In the genomic region with DNA sequence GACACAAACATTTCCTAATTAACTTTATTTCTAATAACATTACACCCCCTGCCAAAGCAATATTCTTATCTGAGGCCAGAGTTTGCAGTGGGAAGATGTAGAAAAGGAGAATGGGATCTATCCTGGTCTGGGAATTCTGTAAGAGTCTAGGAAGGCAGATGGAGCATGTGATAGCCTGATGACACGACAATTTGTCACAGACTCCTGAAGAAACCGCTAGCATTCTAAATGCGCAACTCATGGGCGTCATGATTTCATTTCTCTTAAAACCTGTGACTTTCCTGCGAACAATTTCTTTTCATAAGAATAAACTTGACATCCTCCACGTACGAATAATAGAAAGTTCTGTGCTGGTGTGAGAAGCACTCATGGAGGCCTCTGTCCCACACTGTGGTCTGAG, we compare ENCODE assay signal across 2 cellular contexts.
TF ChIP-seq lines count a peak whose summit lies in the region.

No MANE protein-coding gene starts in this region.

TF ChIP-seq in IMR-90, 13 proteins besides CTCF, POLR2A, EP300 and RAD21 (continued from another document):
- TF ChIP-seq CHD1 (IDR thresholded peaks at IDR 0.05; ENCODE audit: low read depth, low read length) (no peak), MAZ (IDR thresholded peaks at IDR 0.05; ENCODE audit: borderline replicate concordance, low read depth, low read length) (no peak), SMC3 (IDR thresholded peaks at IDR 0.05; ENCODE audit: low read depth, low read length) (no peak), RFX5 (IDR thresholded peaks at IDR 0.05; ENCODE audit: low read depth, low read length) (no peak), MAFK (IDR thresholded peaks at IDR 0.05; ENCODE audit: low read depth, low read length) (no peak), FOS (IDR thresholded peaks at IDR 0.05; ENCODE audit: low read depth, low read length) (no peak), MXI1 (IDR thresholded peaks at IDR 0.05; ENCODE audit: borderline replicate concordance, low read depth, low read length) (no peak)
- TF ChIP-seq, protein P1, sequence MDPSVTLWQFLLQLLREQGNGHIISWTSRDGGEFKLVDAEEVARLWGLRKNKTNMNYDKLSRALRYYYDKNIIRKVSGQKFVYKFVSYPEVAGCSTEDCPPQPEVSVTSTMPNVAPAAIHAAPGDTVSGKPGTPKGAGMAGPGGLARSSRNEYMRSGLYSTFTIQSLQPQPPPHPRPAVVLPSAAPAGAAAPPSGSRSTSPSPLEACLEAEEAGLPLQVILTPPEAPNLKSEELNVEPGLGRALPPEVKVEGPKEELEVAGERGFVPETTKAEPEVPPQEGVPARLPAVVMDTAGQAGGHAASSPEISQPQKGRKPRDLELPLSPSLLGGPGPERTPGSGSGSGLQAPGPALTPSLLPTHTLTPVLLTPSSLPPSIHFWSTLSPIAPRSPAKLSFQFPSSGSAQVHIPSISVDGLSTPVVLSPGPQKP (IDR thresholded peaks at IDR 0.05; ENCODE audit: borderline replicate concordance, low read depth, low read length) = no peak
- TF ChIP-seq, protein P2, sequence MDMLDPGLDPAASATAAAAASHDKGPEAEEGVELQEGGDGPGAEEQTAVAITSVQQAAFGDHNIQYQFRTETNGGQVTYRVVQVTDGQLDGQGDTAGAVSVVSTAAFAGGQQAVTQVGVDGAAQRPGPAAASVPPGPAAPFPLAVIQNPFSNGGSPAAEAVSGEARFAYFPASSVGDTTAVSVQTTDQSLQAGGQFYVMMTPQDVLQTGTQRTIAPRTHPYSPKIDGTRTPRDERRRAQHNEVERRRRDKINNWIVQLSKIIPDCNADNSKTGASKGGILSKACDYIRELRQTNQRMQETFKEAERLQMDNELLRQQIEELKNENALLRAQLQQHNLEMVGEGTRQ (IDR thresholded peaks at IDR 0.05; ENCODE audit: low read depth, low read length) = no peak

TF ChIP-seq in neural cell, 6 proteins besides CTCF, POLR2A, EP300 and RAD21 (continued from another document):
- TF ChIP-seq, protein P3, sequence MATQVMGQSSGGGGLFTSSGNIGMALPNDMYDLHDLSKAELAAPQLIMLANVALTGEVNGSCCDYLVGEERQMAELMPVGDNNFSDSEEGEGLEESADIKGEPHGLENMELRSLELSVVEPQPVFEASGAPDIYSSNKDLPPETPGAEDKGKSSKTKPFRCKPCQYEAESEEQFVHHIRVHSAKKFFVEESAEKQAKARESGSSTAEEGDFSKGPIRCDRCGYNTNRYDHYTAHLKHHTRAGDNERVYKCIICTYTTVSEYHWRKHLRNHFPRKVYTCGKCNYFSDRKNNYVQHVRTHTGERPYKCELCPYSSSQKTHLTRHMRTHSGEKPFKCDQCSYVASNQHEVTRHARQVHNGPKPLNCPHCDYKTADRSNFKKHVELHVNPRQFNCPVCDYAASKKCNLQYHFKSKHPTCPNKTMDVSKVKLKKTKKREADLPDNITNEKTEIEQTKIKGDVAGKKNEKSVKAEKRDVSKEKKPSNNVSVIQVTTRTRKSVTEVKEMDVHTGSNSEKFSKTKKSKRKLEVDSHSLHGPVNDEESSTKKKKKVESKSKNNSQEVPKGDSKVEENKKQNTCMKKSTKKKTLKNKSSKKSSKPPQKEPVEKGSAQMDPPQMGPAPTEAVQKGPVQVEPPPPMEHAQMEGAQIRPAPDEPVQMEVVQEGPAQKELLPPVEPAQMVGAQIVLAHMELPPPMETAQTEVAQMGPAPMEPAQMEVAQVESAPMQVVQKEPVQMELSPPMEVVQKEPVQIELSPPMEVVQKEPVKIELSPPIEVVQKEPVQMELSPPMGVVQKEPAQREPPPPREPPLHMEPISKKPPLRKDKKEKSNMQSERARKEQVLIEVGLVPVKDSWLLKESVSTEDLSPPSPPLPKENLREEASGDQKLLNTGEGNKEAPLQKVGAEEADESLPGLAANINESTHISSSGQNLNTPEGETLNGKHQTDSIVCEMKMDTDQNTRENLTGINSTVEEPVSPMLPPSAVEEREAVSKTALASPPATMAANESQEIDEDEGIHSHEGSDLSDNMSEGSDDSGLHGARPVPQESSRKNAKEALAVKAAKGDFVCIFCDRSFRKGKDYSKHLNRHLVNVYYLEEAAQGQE (IDR thresholded peaks at IDR 0.05; ENCODE audit: borderline replicate concordance) = peak; percentile 86
